In genomic region chr16:14070877-14071575, GRCh38 we compare ENCODE assay signal across 8 cellular contexts. TPM values are rescaled to one million over a fixed set of nuclear protein-coding genes. Genes with fewer than 3 reads are reported as not detected.
A peak's percentile ranks its signal among the peaks of the same experiment; 100 is the strongest.
DNase-seq lines count a peak whose midpoint lies in the region; ATAC-seq and TF ChIP-seq lines count a peak whose summit lies in the region.

Gene MRTFB, plus strand, starts transcription at chr16:14071319. Its CDS starts 69,288 bp downstream, at chr16:14140607.

- H3K4me2 ChIP-seq in OCI-LY3 (ENCODE audit: low read length): peak within 1 kb of the TSS; percentile 97

- H2AFZ ChIP-seq in OCI-LY3 (ENCODE audit: low read depth, low read length): peak within 1 kb of the TSS; percentile 90

- no peaks in the 10 kb centered on the region for H3K27me3 ChIP-seq in CD4-positive, alpha-beta memory T cell (ENCODE audit: insufficient read depth, low read length)
- H3K27me3 ChIP-seq in OCI-LY3 (ENCODE audit: low read depth, low read length) (no peaks in the 10 kb centered on the region), mucosa of stomach (ENCODE audit: control insufficient read depth, insufficient read depth, low read length) (no peaks in the 10 kb centered on the region)

- no peaks in the 10 kb centered on the region for H3K36me3 ChIP-seq in CD4-positive, alpha-beta memory T cell (ENCODE audit: insufficient read depth, low read length)
- H3K36me3 ChIP-seq in OCI-LY3 (replicated peaks; ENCODE audit: low read depth, low read length) (no peaks in the 10 kb centered on the region), mucosa of stomach (ENCODE audit: control insufficient read depth, insufficient read depth, low read length) (no peaks in the 10 kb centered on the region)

- peak within 1 kb of the TSS; percentile 81 to 91 (median 88) for H3K27ac Mint-ChIP-seq in CD4-positive, alpha-beta memory T cell

- H3K9me3 ChIP-seq in CD4-positive, alpha-beta memory T cell (ENCODE audit: control insufficient read depth in 1 of 2, low read length in 2 of 2): no peaks in the 10 kb centered on the region
- H3K9me3 ChIP-seq in OCI-LY3 (ENCODE audit: insufficient read depth, low read length) (no peaks in the 10 kb centered on the region), mucosa of stomach (ENCODE audit: control insufficient read depth, low read length) (no peaks in the 10 kb centered on the region)

- no peak for TF ChIP-seq CTCF in OCI-LY3 (IDR thresholded peaks at IDR 0.05; ENCODE audit: low read depth, low read length)
- no peak for TF ChIP-seq CTCF in epithelial cell of proximal tubule (conservative IDR thresholded peaks at IDR 0.05; ENCODE audit: low read depth, low read length)

- peaks cover 8 to 24% (median 17%) of the 10 kb centered on the region in 4 donors for H3K4me1 Mint-ChIP-seq in CD4-positive, alpha-beta memory T cell

- DNase-seq in CD4-positive, alpha-beta memory T cell: peak; percentile 74 to 88 (median 84)
- DNase-seq in activated T-cell treated with anti-CD3 and anti-CD28 coated beads, Interleukin-2, amount 50 U/mL, for 1 hour: peak; percentile 87
- DNase-seq in epithelial cell of proximal tubule (ENCODE audit: low read depth): no peak
- peak; percentile 86 for DNase-seq in stimulated activated CD8-positive, alpha-beta memory T cell treated with anti-CD3 and anti-CD28 coated beads, Interleukin-4, amount 100 ng/mL, for 48 hours

- H3K4me3 Mint-ChIP-seq in CD4-positive, alpha-beta memory T cell: peak within 1 kb of the TSS; percentile 88 to 92 (median 89)

- peak within 1 kb of the TSS; percentile 83 for H3K9ac ChIP-seq in OCI-LY3 (ENCODE audit: low read length)
- H3K9ac ChIP-seq in mucosa of stomach (ENCODE audit: low read length): peak within 1 kb of the TSS; percentile 82

- no peaks in the 10 kb centered on the region for H3K9me3 Mint-ChIP-seq in CD4-positive, alpha-beta memory T cell

- peaks cover 0 to 5% of the 10 kb centered on the region in 2 donors for H3K36me3 Mint-ChIP-seq in CD4-positive, alpha-beta memory T cell

- peak within 1 kb of the TSS; percentile 69 for H3K27ac ChIP-seq in CD4-positive, alpha-beta memory T cell (ENCODE audit: low read depth, low read length)
- peak within 1 kb of the TSS; percentile 18 for H3K27ac ChIP-seq in OCI-LY3 (ENCODE audit: low read length)

- intact Hi-C loops in CD4-positive, alpha-beta memory T cell (cut with micrococcal nuclease): loop anchor here (1.0 to 5.0 kb wide), 2 partner anchors 152 to 216 kb away; no protein-coding TSS in a partner anchor

- CTCF ChIA-PET in CD4-positive, alpha-beta memory T cell (lab: Charles Lee; ENCODE audit: partially characterized antibody): no interaction called here

- POLR2A ChIA-PET in CD4-positive, alpha-beta memory T cell (lab: Charles Lee; ENCODE audit: partially characterized antibody): interaction anchor here (1.0 kb wide), 1 partner anchor 21 kb away, joined by 3 read pairs; no protein-coding TSS in a partner anchor

- no peaks in the 10 kb centered on the region for H4K20me1 ChIP-seq in OCI-LY3 (ENCODE audit: insufficient read depth, low read length)

- ATAC-seq in GM19438 (IDR thresholded peaks at IDR 0.05; ENCODE audit: low read depth, unreplicated experiment): peak; percentile 82
- ATAC-seq in HG03571 (IDR thresholded peaks at IDR 0.05; ENCODE audit: unreplicated experiment): peak; percentile 83

- H3K4me3 ChIP-seq in CD4-positive, alpha-beta memory T cell (ENCODE audit: low read length in 2 of 2): peak within 1 kb of the TSS; percentile 59 to 84
- peak within 1 kb of the TSS; percentile 82 for H3K4me3 ChIP-seq in OCI-LY3 (ENCODE audit: low read length)
- peak within 1 kb of the TSS; percentile 92 for H3K4me3 ChIP-seq in epithelial cell of proximal tubule (ENCODE audit: low read depth, low read length)
- H3K4me3 ChIP-seq in mucosa of stomach (ENCODE audit: low read length): peak within 1 kb of the TSS; percentile 45

- H3K4me1 ChIP-seq in CD4-positive, alpha-beta memory T cell (ENCODE audit: insufficient read depth, low read length): peaks cover 13% of the 10 kb centered on the region
- peaks cover 10% of the 10 kb centered on the region for H3K4me1 ChIP-seq in OCI-LY3 (ENCODE audit: low read length)
- H3K4me1 ChIP-seq in mucosa of stomach (ENCODE audit: control insufficient read depth, insufficient read depth, low read length): peaks cover 22% of the 10 kb centered on the region

- H3K79me2 ChIP-seq in OCI-LY3 (ENCODE audit: low read length): peaks cover 13% of the 10 kb centered on the region

- peaks cover 0 to 4% of the 10 kb centered on the region in 2 donors for H3K27me3 Mint-ChIP-seq in CD4-positive, alpha-beta memory T cell

RNA-seq across cellular contexts. Expression of gene MRTFB, which starts in this region (rescaled TPM):
- 10 to 100 TPM; 24.7 to 26.7 TPM for total RNA-seq in CD4-positive, alpha-beta memory T cell
- 1 to 10 TPM; 6.1 to 6.5 TPM for polyA plus RNA-seq in CD4-positive, alpha-beta memory T cell
- 8.4 and 12.9 TPM in 2 replicates for total RNA-seq in epithelial cell of proximal tubule
